ENCODE assay signal across 8 cellular contexts in genomic region chr1:182389619-182390047, GRCh38. TPM values are rescaled to one million over a fixed set of nuclear protein-coding genes. Genes with fewer than 3 reads are reported as not detected.
DNase-seq lines count a peak whose midpoint lies in the region; ATAC-seq lines count a peak whose summit lies in the region.

No MANE protein-coding gene starts in this region.

- H3K4me3 Mint-ChIP-seq in activated naive CD8-positive, alpha-beta T cell treated with anti-CD3 and anti-CD28 coated beads, Interleukin-2, amount 50 U/mL, for 24 hours = peak overlapping the region; percentile 85
- H3K4me3 Mint-ChIP-seq in immature natural killer cell = peak overlapping the region; percentile 94 to 98 (median 97)
- peak overlapping the region; percentile 85 to 88 for H3K4me3 Mint-ChIP-seq in stimulated activated naive CD8-positive, alpha-beta T cell treated with anti-CD3 and anti-CD28 coated beads, Interleukin-15, amount 100 ng/mL, for 72 hours

- peaks cover 25% of the 10 kb centered on the region for H3K36me3 Mint-ChIP-seq in activated naive CD8-positive, alpha-beta T cell treated with anti-CD3 and anti-CD28 coated beads, Interleukin-2, amount 50 U/mL, for 24 hours (ENCODE audit: low read depth)
- peaks cover 9 to 33% (median 30%) of the 10 kb centered on the region in 3 donors for H3K36me3 Mint-ChIP-seq in immature natural killer cell

- H3K27ac ChIP-seq in BLaER1 treated with 17β-estradiol and CSF1 and Interleukin-3, amounts not matched to agents 10 nM and 100 nM = peak overlapping the region; percentile 92 to 98 (median 96)

- ATAC-seq in activated naive CD8-positive, alpha-beta T cell treated with anti-CD3 and anti-CD28 coated beads, Interleukin-2, amount 50 U/mL, for 24 hours = no peak
- no peak for ATAC-seq in stimulated activated naive CD8-positive, alpha-beta T cell treated with anti-CD3 and anti-CD28 coated beads, Interleukin-15, amount 100 ng/mL, for 72 hours

- peak overlapping the region; percentile 92 to 99 (median 97) for H3K9ac ChIP-seq in BLaER1 treated with 17β-estradiol and CSF1 and Interleukin-3, amounts not matched to agents 10 nM and 100 nM

- H3K4me1 ChIP-seq in BLaER1 treated with 17β-estradiol and CSF1 and Interleukin-3, amounts not matched to agents 10 nM and 100 nM = peaks cover 35 to 53% (median 40%) of the 10 kb centered on the region in 10 experiments

- H3K4me1 Mint-ChIP-seq in activated naive CD8-positive, alpha-beta T cell treated with anti-CD3 and anti-CD28 coated beads, Interleukin-2, amount 50 U/mL, for 24 hours = peaks cover 30% of the 10 kb centered on the region
- peaks cover 30 to 37% of the 10 kb centered on the region in 2 donors for H3K4me1 Mint-ChIP-seq in immature natural killer cell
- peaks cover 21% of the 10 kb centered on the region for H3K4me1 Mint-ChIP-seq in stimulated activated naive CD8-positive, alpha-beta T cell treated with anti-CD3 and anti-CD28 coated beads, Interleukin-15, amount 100 ng/mL, for 72 hours

- H3K27me3 Mint-ChIP-seq in activated naive CD8-positive, alpha-beta T cell treated with anti-CD3 and anti-CD28 coated beads, Interleukin-2, amount 50 U/mL, for 24 hours = peaks cover 28% of the 10 kb centered on the region
- H3K27me3 Mint-ChIP-seq in immature natural killer cell (ENCODE audit: low read depth in 3 of 3) = peaks cover 4 to 11% (median 7%) of the 10 kb centered on the region in 3 donors
- peaks cover 59% of the 10 kb centered on the region for H3K27me3 Mint-ChIP-seq in stimulated activated naive CD8-positive, alpha-beta T cell treated with anti-CD3 and anti-CD28 coated beads, Interleukin-15, amount 100 ng/mL, for 72 hours

- peaks cover 58 to 70% (median 67%) of the 10 kb centered on the region in 11 experiments for H4K20me1 ChIP-seq in BLaER1 treated with 17β-estradiol and CSF1 and Interleukin-3, amounts not matched to agents 10 nM and 100 nM

- peak overlapping the region; percentile 52 for H3K27ac Mint-ChIP-seq in activated naive CD8-positive, alpha-beta T cell treated with anti-CD3 and anti-CD28 coated beads, Interleukin-2, amount 50 U/mL, for 24 hours
- peak overlapping the region; percentile 63 to 89 (median 76) for H3K27ac Mint-ChIP-seq in immature natural killer cell
- H3K27ac Mint-ChIP-seq in stimulated activated naive CD8-positive, alpha-beta T cell treated with anti-CD3 and anti-CD28 coated beads, Interleukin-15, amount 100 ng/mL, for 72 hours = peak overlapping the region in 1 of 2 donors; percentile 69

- H3K4me3 ChIP-seq in BLaER1 treated with 17β-estradiol and CSF1 and Interleukin-3, amounts not matched to agents 10 nM and 100 nM = peak overlapping the region; percentile 79 to 99 (median 90)
- H3K4me3 ChIP-seq in Jurkat, Clone E6-1 (ENCODE audit: low read length) = peak overlapping the region; percentile 87

- H3K9me3 ChIP-seq in BLaER1 treated with 17β-estradiol and CSF1 and Interleukin-3, amounts not matched to agents 10 nM and 100 nM (replicated peaks in 1 of 11) = no peaks in the 10 kb centered on the region; a peak in 1 of 22 replicates

- H3K4me2 ChIP-seq in BLaER1 treated with 17β-estradiol and CSF1 and Interleukin-3, amounts not matched to agents 10 nM and 100 nM = peak overlapping the region; percentile 75 to 95 (median 88)

- no peaks in the 10 kb centered on the region for H3K27me3 ChIP-seq in BLaER1 treated with 17β-estradiol and CSF1 and Interleukin-3, amounts not matched to agents 10 nM and 100 nM

- H3K9me3 Mint-ChIP-seq in activated naive CD8-positive, alpha-beta T cell treated with anti-CD3 and anti-CD28 coated beads, Interleukin-2, amount 50 U/mL, for 24 hours = no peaks in the 10 kb centered on the region
- no peaks in the 10 kb centered on the region for H3K9me3 Mint-ChIP-seq in immature natural killer cell
- no peaks in the 10 kb centered on the region for H3K9me3 Mint-ChIP-seq in stimulated activated naive CD8-positive, alpha-beta T cell treated with anti-CD3 and anti-CD28 coated beads, Interleukin-15, amount 100 ng/mL, for 72 hours

- H3K36me3 ChIP-seq in BLaER1 treated with 17β-estradiol and CSF1 and Interleukin-3, amounts not matched to agents 10 nM and 100 nM = peaks cover 44 to 65% (median 50%) of the 10 kb centered on the region in 11 experiments

- peak; percentile 32 for DNase-seq in Jurkat, Clone E6-1 (ENCODE audit: low read depth, low spot score)
- DNase-seq in activated naive CD8-positive, alpha-beta T cell treated with anti-CD3 and anti-CD28 coated beads, Interleukin-2, amount 50 U/mL, for 24 hours = no peak
- DNase-seq in immature natural killer cell (peak in 1 of 3 donors; percentile 11), NCI-H187 treated with DMSO at 0.1 percent for 48 hours (lab: John Stamatoyannopoulos, UW) (no peak), COLO829 (ENCODE audit: low spot score) (no peak)
- DNase-seq in stimulated activated naive CD8-positive, alpha-beta T cell treated with anti-CD3 and anti-CD28 coated beads, Interleukin-15, amount 100 ng/mL, for 72 hours = peak in 1 of 2 donors; percentile 15
- DNase-seq in activated CD8-positive, alpha-beta memory T cell treated with anti-CD3 and anti-CD28 coated beads, Interleukin-2, amount 50 U/mL, for 48 hours = no peak

RNA-seq across cellular contexts. Expression of gene GLUL, which starts 2.0 kb away (rescaled TPM):
- polyA plus RNA-seq in Jurkat, Clone E6-1 (2012; ENCODE audit: insufficient read depth, insufficient read length) = 221 TPM
- polyA plus RNA-seq in immature natural killer cell = 100 to 1,000 TPM in 2 of 3 donors, 10 to 100 TPM in 1; 73.3 to 127 (median 115) TPM

RNA-seq across cellular contexts. Expression of gene TEDDM1, which starts 10.8 kb away (rescaled TPM):
- polyA plus RNA-seq in Jurkat, Clone E6-1 (2012; ENCODE audit: insufficient read depth, insufficient read length) = not detected
- polyA plus RNA-seq in immature natural killer cell = under 1 TPM in 1 of 3 donors, not detected in 2; 0.09 TPM
